8 cellular contexts compared by ENCODE assay signal in the genomic region with DNA sequence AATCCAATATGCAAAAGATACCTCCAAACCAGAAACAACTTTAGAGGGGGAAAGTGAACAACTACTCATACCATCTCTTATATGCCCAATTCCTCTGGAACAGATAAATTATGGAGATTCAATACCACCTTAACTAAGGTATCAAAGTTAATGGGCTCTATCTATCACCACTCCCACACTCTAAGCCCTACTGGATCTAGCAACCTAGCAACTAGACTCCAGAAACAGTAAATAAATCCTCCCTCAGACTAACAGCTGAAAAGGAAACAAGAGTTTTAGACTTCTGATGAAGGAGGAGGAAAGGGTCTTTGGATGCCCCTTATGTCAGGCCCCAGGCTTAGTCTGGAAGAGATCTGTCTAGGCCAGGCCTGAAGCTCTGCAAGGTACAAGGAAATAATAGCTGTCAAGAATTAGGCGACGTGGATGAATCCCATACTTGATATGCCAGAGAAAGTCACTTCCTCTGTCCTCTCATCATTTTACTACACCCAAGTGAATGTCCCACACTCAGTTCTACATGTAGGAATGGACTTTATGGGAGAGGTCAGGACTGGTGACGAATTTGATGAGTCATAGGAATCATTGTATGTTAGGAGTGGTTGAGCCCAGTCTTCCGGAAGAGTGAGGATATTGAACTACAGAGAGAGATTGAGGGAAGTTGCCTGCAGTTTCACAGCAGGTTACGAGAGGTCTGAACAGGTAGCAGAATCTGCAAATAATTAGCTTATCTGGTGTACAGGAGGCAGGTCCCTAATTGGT.
DNase-seq lines count a peak whose midpoint lies in the region; ATAC-seq and TF ChIP-seq lines count a peak whose summit lies in the region.

No MANE protein-coding gene starts in this region.

- H3K4me3 ChIP-seq in cardiac fibroblast (replicated peaks in 1 of 2; ENCODE audit: low read depth in 2 of 2, low read length in 2 of 2): no peak overlapping the region

- TF ChIP-seq CTCF in cardiac fibroblast (IDR thresholded peaks at IDR 0.05; ENCODE audit: low read depth, low read length): no peak

- intact Hi-C loops in sciatic nerve (cut with DNase I): loop anchor here (5.0 to 10.0 kb wide), 2 partner anchors 88 to 199 kb away; no protein-coding TSS in a partner anchor

- DNase-seq in AG08395 (ENCODE audit: low spot score) (peak; percentile 89), HS-27A (ENCODE audit: low read depth) (peak; percentile 89), cardiac fibroblast (ENCODE audit: low read depth in 2 of 2) (peak; percentile 76 to 95), lung microvascular endothelial cell (ENCODE audit: low read depth in 2 of 2) (peak; percentile 89 to 95), sciatic nerve (ENCODE audit: low spot score) (no peak), iPS-NIHi7 (ENCODE audit: extremely low spot score) (no peak)

- ATAC-seq in HG03521 (IDR thresholded peaks at IDR 0.05; ENCODE audit: unreplicated experiment): no peak
- no peak for ATAC-seq in GM21737 (IDR thresholded peaks at IDR 0.05; ENCODE audit: unreplicated experiment)
- ATAC-seq in sciatic nerve: no peak

Comparison
In these comparisons a context has a peak if more than half of its experiments do, and no peak if none do; other contexts are left out.
1. DNase-seq: peak in AG08395 (single experiment), HS-27A (single experiment), cardiac fibroblast (2 of 2) and lung microvascular endothelial cell (2 of 2); none in sciatic nerve (single experiment) and iPS-NIHi7 (single experiment).